Comparison of ENCODE assay signal across 23 cellular contexts in the genomic region with DNA sequence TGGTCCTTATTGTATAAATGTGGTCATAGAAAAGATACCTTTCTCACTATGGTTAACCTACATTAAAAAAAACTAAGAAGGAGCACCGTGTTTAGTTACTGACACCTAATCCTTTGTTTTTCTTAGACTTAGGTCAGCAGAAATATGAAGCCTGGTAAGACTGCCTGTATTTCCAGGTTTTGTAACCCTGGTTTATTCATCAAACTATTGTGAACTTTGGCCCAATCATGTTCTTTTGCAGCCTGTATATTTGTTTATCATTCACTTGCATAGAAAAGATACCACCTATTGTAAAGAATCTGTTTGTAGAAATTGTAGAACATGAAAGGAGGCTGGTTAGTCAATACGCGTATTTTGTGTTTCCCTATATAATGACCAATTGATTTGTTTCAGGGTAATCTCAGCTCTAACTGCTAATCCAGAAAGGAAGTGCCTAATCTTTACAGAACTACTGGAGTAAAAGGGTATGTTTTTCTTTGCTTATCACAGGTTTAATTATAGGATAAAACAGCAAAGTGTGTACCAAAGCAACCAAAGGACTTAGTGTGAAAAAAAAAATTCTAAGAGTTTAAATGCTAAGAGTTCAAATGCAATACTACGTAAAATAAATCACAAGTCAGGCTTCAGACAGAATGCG.
DNase-seq lines count a peak whose midpoint lies in the region; FAIRE-seq and TF ChIP-seq lines count a peak whose summit lies in the region.
"Had no signal": no experiment of that assay in that cellular context is flagged by ENCODE, and none has a peak within 500 bp of the region (broad histone marks: within the 10 kb centered on the region; RNA-seq: fewer than 3 reads in every experiment).

No MANE protein-coding gene starts in this region.

- H3K9ac ChIP-seq in colonic mucosa (ENCODE audit: low read depth in 2 of 2, low read length in 2 of 2) (peak overlapping the region in 1 of 2 donors; percentile 3), kidney (ENCODE audit: low read length in 2 of 2) (no peak overlapping the region)

- H3K27ac Mint-ChIP-seq in nephron, result peak overlapping the region; percentile 6 to 82 (median 52)
- H3K27ac Mint-ChIP-seq: activated CD8-positive, alpha-beta memory T cell treated with anti-CD3 and anti-CD28 coated beads, Interleukin-2, amount 10 ng/mL, durations not matched to agents 7 days and 5 days; memory B cell had no signal

- no peaks in the 10 kb centered on the region for H3K27me3 Mint-ChIP-seq in nephron (ENCODE audit: low read depth)
- H3K27me3 Mint-ChIP-seq: activated CD8-positive, alpha-beta memory T cell treated with anti-CD3 and anti-CD28 coated beads, Interleukin-2, amount 10 ng/mL, durations not matched to agents 7 days and 5 days; memory B cell had no signal

- no peaks in the 10 kb centered on the region for H3K27me3 ChIP-seq in colonic mucosa
- H3K27me3 ChIP-seq: brain microvascular endothelial cell, gastrocnemius medialis, Peyer's patch, vagina had no signal

- no peak overlapping the region for H3K4me3 Mint-ChIP-seq in nephron
- H3K4me3 Mint-ChIP-seq: activated CD8-positive, alpha-beta memory T cell treated with anti-CD3 and anti-CD28 coated beads, Interleukin-2, amount 10 ng/mL, durations not matched to agents 7 days and 5 days; memory B cell had no signal

- peaks cover 4% of the 10 kb centered on the region for H3K4me1 ChIP-seq in colonic mucosa
- H3K4me1 ChIP-seq in kidney (ENCODE audit: control insufficient read depth in 1 of 2, insufficient read depth in 1 of 2, low read depth in 1 of 2, low read length in 2 of 2), result no peaks in the 10 kb centered on the region
- H3K4me1 ChIP-seq: Peyer's patch had no signal

- no peaks in the 10 kb centered on the region for H3K36me3 Mint-ChIP-seq in nephron (ENCODE audit: low read depth)
- H3K36me3 Mint-ChIP-seq: activated CD8-positive, alpha-beta memory T cell treated with anti-CD3 and anti-CD28 coated beads, Interleukin-2, amount 10 ng/mL, durations not matched to agents 7 days and 5 days; memory B cell had no signal

- no peak for TF ChIP-seq CTCF in colonic mucosa (IDR thresholded peaks at IDR 0.05)
- no peak for TF ChIP-seq CTCF in nephron (IDR thresholded peaks at IDR 0.05; ENCODE audit: unreplicated experiment in 3 of 3)
- no peak for TF ChIP-seq CTCF in kidney (IDR thresholded peaks at IDR 0.05; ENCODE audit: borderline replicate concordance, extremely low read depth, insufficient read depth)

- no peak for FAIRE-seq in kidney (lab: Jason Lieb, UNC)

- no peaks in the 10 kb centered on the region for H3K9me3 Mint-ChIP-seq in nephron

- H3K4me1 Mint-ChIP-seq in nephron, result peaks cover 37% of the 10 kb centered on the region
- H3K4me1 Mint-ChIP-seq: activated CD8-positive, alpha-beta memory T cell treated with anti-CD3 and anti-CD28 coated beads, Interleukin-2, amount 10 ng/mL, durations not matched to agents 7 days and 5 days; memory B cell had no signal

- H3K4me3 ChIP-seq in colonic mucosa (no peak overlapping the region), kidney (ENCODE audit: low read length in 2 of 2) (no peak overlapping the region)
- H3K4me3 ChIP-seq: gastrocnemius medialis, Peyer's patch, vagina had no signal

- H3K9me3 ChIP-seq in colonic mucosa, result no peaks in the 10 kb centered on the region
- no peaks in the 10 kb centered on the region for H3K9me3 ChIP-seq in kidney (ENCODE audit: control insufficient read depth in 1 of 2, low read length in 2 of 2)
- H3K9me3 ChIP-seq: gastrocnemius medialis, Peyer's patch, vagina had no signal

- DNase-seq in DMS53 treated with DMSO at 0.1 percent for 48 hours (lab: John Stamatoyannopoulos, UW; ENCODE audit: unreplicated experiment) (peak; percentile 36), NCI-H146 treated with DMSO at 0.1 percent for 48 hours (lab: John Stamatoyannopoulos, UW; ENCODE audit: unreplicated experiment) (peak; percentile 48), colonic mucosa (no peak), NCI-H226 (no peak), hippocampal formation (lab: John Stamatoyannopoulos, UW) (no peak), NCI-H1436 treated with DMSO at 0.1 percent for 48 hours (lab: John Stamatoyannopoulos, UW) (no peak), kidney (no peak)
- DNase-seq: activated CD8-positive, alpha-beta memory T cell treated with anti-CD3 and anti-CD28 coated beads, Interleukin-2, amount 10 ng/mL, durations not matched to agents 7 days and 5 days; activated naive CD4-positive, alpha-beta T cell treated with Interleukin-2 at 50 U/mL for 16 hours; brain microvascular endothelial cell; DMS79; effector CD8-positive, alpha-beta T cell; gastrocnemius medialis; H7; NCI-H1092 treated with DMSO at 0.1 percent for 48 hours; NCI-H524 treated with DMSO at 0.1 percent for 48 hours; Peyer's patch; stimulated activated naive CD4-positive, alpha-beta T cell treated with Interleukin-2 at 50 U/mL for 16 hours; SW 1271; WERI-Rb-1 had no signal

- H3K36me3 ChIP-seq in colonic mucosa (no peaks in the 10 kb centered on the region), kidney (ENCODE audit: control insufficient read depth in 1 of 2, insufficient read depth in 2 of 2, low read length in 2 of 2) (no peaks in the 10 kb centered on the region)
- H3K36me3 ChIP-seq: brain microvascular endothelial cell, gastrocnemius medialis, Peyer's patch, vagina, WERI-Rb-1 had no signal

- H3K27ac ChIP-seq in colonic mucosa (peak overlapping the region; percentile 28), kidney (ENCODE audit: low read depth in 2 of 2, low read length in 2 of 2) (no peak overlapping the region)
- H3K27ac ChIP-seq: brain microvascular endothelial cell, gastrocnemius medialis, vagina, WERI-Rb-1 had no signal

- intact Hi-C loops in colonic mucosa (cut with DNase I) (no loop called here), kidney (cut with DNase I) (no loop called here)

Comparison
In these comparisons a context has a peak if more than half of its experiments do, and no peak if none do; other contexts are left out.
1. DNase-seq: peak in DMS53 treated with DMSO at 0.1 percent for 48 hours (single experiment) and NCI-H146 treated with DMSO at 0.1 percent for 48 hours (single experiment); none in colonic mucosa (single experiment), NCI-H226 (single experiment), hippocampal formation (0 of 2), NCI-H1436 treated with DMSO at 0.1 percent for 48 hours (single experiment) and kidney (single experiment).